Comparison of ENCODE assay signal across 1 cellular context in genomic region chr2:200963129-200963917, GRCh38.
TF ChIP-seq lines count a peak whose summit lies in the region.

Gene ORC2 (minus strand): TSS chr2:200963660. CDS start chr2:200958123, 5,537 bp downstream.

TF ChIP-seq in HEK293, 187 proteins besides CTCF, POLR2A, EP300 and RAD21 (continued from another document):
- TF ChIP-seq ZNF449 (tag by site-specific recombination; IDR thresholded peaks at IDR 0.05) (peak; percentile 72; the same call in 1 of the 2 replicates), ZSCAN16 (tag by site-specific recombination; IDR thresholded peaks at IDR 0.05) (no peak), ZNF341 (tag by site-specific recombination; IDR thresholded peaks at IDR 0.05; ENCODE audit: low read depth) (peak; percentile 31; the same call in 1 of the 2 replicates), ZNF501 (tag by site-specific recombination; IDR thresholded peaks at IDR 0.05) (peak; percentile 94), ZBTB17 (tag by site-specific recombination; IDR thresholded peaks at IDR 0.05) (peak; percentile 92), ZNF362 (tag by site-specific recombination; IDR thresholded peaks at IDR 0.05) (no peak), KLF10 (tag by site-specific recombination; IDR thresholded peaks at IDR 0.05) (peak; percentile 99), ZNF518A (tag by site-specific recombination; conservative IDR thresholded peaks at IDR 0.05; ENCODE audit: low read depth) (peak; percentile 83), KLF9 (tag by site-specific recombination; IDR thresholded peaks at IDR 0.05; ENCODE audit: low read depth) (peak; percentile 68), GLI2 (tag by site-specific recombination; IDR thresholded peaks at IDR 0.05; ENCODE audit: borderline replicate concordance, low read depth) (no peak), GLI4 (tag by site-specific recombination; IDR thresholded peaks at IDR 0.05) (0 out of 2 replicates have a peak, but pooled peaks have one; percentile 29), ZNF366 (tag by site-specific recombination; conservative IDR thresholded peaks at IDR 0.05) (peak; percentile 93), PRDM10 (tag by site-specific recombination; IDR thresholded peaks at IDR 0.05) (peak; percentile 50), SP3 (tag by site-specific recombination; IDR thresholded peaks at IDR 0.05) (peak; percentile 96)
